Comparison of ENCODE assay signal across 13 cellular contexts in genomic region chr12:132512197-132513069, GRCh38.
"Had no signal": no experiment of that assay in that cellular context is flagged by ENCODE, and none has a peak within 500 bp of the region (broad histone marks: within the 10 kb centered on the region; RNA-seq: fewer than 3 reads in every experiment).

No MANE protein-coding gene starts in this region.

- DNase-seq: activated CD4-positive, alpha-beta T cell treated with anti-CD3 and anti-CD28 coated beads for 36 hours; activated naive CD4-positive, alpha-beta T cell treated with Interleukin-2 at 50 U/mL for 16 hours; foreskin keratinocyte; left lung; mesendoderm; ovary; stimulated activated CD4-positive, alpha-beta T cell treated with anti-CD3 and anti-CD28 coated beads, Interleukin-4, amount 100 ng/mL, for 1 hour; stimulated activated CD8-positive, alpha-beta memory T cell treated with anti-CD3 and anti-CD28 coated beads, Interleukin-4, amount 100 ng/mL, for 48 hours; stimulated activated naive CD8-positive, alpha-beta T cell treated with anti-CD3 and anti-CD28 coated beads, Interleukin-15, Interleukin-2, amounts not matched to agents 100 U/mL and 50 U/mL, for 24 hours; T-cell; WERI-Rb-1 had no signal

- ATAC-seq: activated CD4-positive, alpha-beta T cell treated with anti-CD3 and anti-CD28 coated beads for 36 hours; foreskin keratinocyte; left lung; stimulated activated naive CD8-positive, alpha-beta T cell treated with anti-CD3 and anti-CD28 coated beads, Interleukin-15, Interleukin-2, amounts not matched to agents 100 U/mL and 50 U/mL, for 24 hours; T-cell had no signal

- H3K27ac Mint-ChIP-seq: activated CD4-positive, alpha-beta T cell treated with anti-CD3 and anti-CD28 coated beads for 36 hours; T-cell had no signal

- H3K9me3 Mint-ChIP-seq: nephron, T-cell had no signal

- H3K4me3 Mint-ChIP-seq: activated CD4-positive, alpha-beta T cell treated with anti-CD3 and anti-CD28 coated beads for 36 hours; nephron; T-cell had no signal

- H3K4me3 ChIP-seq: left lung, ovary, thoracic aorta had no signal

- H3K27me3 Mint-ChIP-seq: activated CD4-positive, alpha-beta T cell treated with anti-CD3 and anti-CD28 coated beads for 36 hours; T-cell had no signal

- H3K27ac ChIP-seq: foreskin keratinocyte, left lung, ovary, thoracic aorta, WERI-Rb-1 had no signal
